Comparison of ENCODE assay signal across 8 cellular contexts in the genomic region with DNA sequence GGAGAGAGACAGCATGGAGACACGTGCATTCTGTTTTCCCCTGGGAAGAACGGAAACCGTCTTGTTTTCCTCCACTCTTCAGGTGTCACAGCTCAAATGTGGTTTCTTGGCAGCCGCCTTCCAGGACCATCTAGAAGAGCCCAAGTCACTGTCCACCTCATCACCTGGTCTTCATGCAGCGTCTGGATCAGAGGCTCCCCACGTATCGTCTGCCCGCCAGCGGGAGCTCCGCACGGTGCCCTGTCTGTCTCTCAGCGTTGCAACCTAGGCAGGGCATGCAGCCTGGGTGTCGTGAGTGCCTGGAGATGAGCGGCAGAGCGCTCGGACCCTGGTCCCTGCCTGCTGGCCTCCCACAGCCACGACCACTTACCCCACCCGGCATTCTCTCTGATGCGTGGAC.
"Had no signal": no experiment of that assay in that cellular context is flagged by ENCODE, and none has a peak within 500 bp of the region (broad histone marks: within the 10 kb centered on the region; RNA-seq: fewer than 3 reads in every experiment).

No MANE protein-coding gene starts in this region.

- H3K27me3 Mint-ChIP-seq: IgD-negative memory B cell had no signal

- H3K36me3 Mint-ChIP-seq: IgD-negative memory B cell had no signal

- DNase-seq: IMR-90, KBM-7, KG1 had no signal

- FAIRE-seq: HepG2, HTR-8/SVneo, K562 had no signal

- H3K27ac Mint-ChIP-seq: IgD-negative memory B cell had no signal

- H3K4me3 ChIP-seq: K562 had no signal

- H3K4me3 Mint-ChIP-seq: IgD-negative memory B cell had no signal

- H3K27ac ChIP-seq: HL-60 had no signal
